ENCODE assay signal across 22 cellular contexts in genomic region chr14:33720388-33720787, GRCh38.
"Had no signal": no experiment of that assay in that cellular context is flagged by ENCODE, and none has a peak within 500 bp of the region (broad histone marks: within the 10 kb centered on the region; RNA-seq: fewer than 3 reads in every experiment).

No MANE protein-coding gene starts in this region.

- H3K4me3 Mint-ChIP-seq: T-helper 17 cell had no signal

- H3K27ac Mint-ChIP-seq: T-helper 17 cell had no signal

- H3K36me3 ChIP-seq: SJCRH30 had no signal

- ATAC-seq: HepG2, Panc1, PC-3, Right ventricle myocardium inferior, SK-N-SH treated with all-trans-retinoic acid at 6 μM for 48 hours, T-helper 17 cell had no signal

- H3K4me1 Mint-ChIP-seq: T-helper 17 cell had no signal

- H3K4me3 ChIP-seq: SJCRH30 had no signal

- H3K9me3 ChIP-seq: SJCRH30 had no signal

- DNase-seq: IMR-90, Kasumi-1, KG1, NCI-H1092, NCI-H1436, NCI-H187, NCI-H2029, NCI-H2081 treated with DMSO at 0.1 percent for 48 hours, NCI-H345, NCI-H446 treated with DMSO at 0.1 percent for 48 hours, NCI-H510A treated with DMSO at 0.1 percent for 48 hours, NCI-H526, NCI-H82, PC-3, SHP77 treated with DMSO at 0.1 percent for 48 hours, SJCRH30, T-helper 1 cell, T-helper 17 cell had no signal

- H3K27me3 ChIP-seq: SJCRH30 had no signal

- H3K27ac ChIP-seq: SJCRH30 had no signal
